In the genomic region with DNA sequence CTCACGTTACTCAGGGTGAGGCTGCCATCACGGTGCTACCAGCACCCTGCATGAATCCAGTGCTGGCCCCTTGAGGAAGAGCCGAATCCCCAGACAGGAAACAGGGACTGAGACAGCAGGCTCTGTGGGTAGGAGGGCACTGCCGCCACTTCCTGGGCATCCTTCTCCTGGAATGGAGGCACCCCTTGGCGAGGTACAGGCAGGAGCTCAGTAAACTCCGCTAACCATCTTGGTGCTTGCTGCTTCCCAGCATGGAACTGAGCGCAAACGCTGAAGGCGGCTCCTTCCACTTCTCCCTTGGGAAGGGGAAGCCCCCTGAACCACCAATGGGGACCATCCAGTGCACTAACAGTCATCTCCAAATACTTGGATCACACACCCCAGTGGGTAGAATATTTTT, we compare ENCODE assay signal across 23 cellular contexts. TPM values are rescaled to one million over a fixed set of nuclear protein-coding genes. Genes with fewer than 3 reads are reported as not detected.
DNase-seq lines count a peak whose midpoint lies in the region; ATAC-seq, FAIRE-seq and TF ChIP-seq lines count a peak whose summit lies in the region.
"Had no signal": no experiment of that assay in that cellular context is flagged by ENCODE, and none has a peak within 500 bp of the region (broad histone marks: within the 10 kb centered on the region; RNA-seq: fewer than 3 reads in every experiment).

No MANE protein-coding gene starts in this region.

- H3K9me3 ChIP-seq in iPS-15b (ENCODE audit: control insufficient read depth, insufficient read depth, low read length) = no peaks in the 10 kb centered on the region
- H3K9me3 ChIP-seq: heart left ventricle, SJCRH30 had no signal

- H3K4me1 ChIP-seq in iPS-15b (ENCODE audit: control insufficient read depth, insufficient read depth, low read length) = peaks cover 21% of the 10 kb centered on the region

- no peak for ATAC-seq in T-cell (replicated peaks in 1 of 4)
- ATAC-seq in sciatic nerve = no peak
- ATAC-seq: activated CD8-positive, alpha-beta memory T cell treated with anti-CD3 and anti-CD28 coated beads, Interleukin-2, amount 10 ng/mL, durations not matched to agents 7 days and 5 days; heart left ventricle; PC-3 had no signal

- H3K4me3 ChIP-seq in iPS-15b (ENCODE audit: low read depth, low read length) = peak overlapping the region; percentile 52
- H3K4me3 ChIP-seq: heart left ventricle, lung, SJCRH30 had no signal

- intact Hi-C loops in sciatic nerve (cut with DNase I) = no loop called here
- intact Hi-C loops in posterior vena cava (cut with DNase I) = loop anchor here in 1 of 2 donors (5.0 kb wide), 1 partner anchor 1976 kb away; no protein-coding TSS in a partner anchor

- no peak overlapping the region for H3K9ac ChIP-seq in iPS-15b (ENCODE audit: low read depth, low read length)

- CTCF ChIA-PET in activated naive CD4-positive, alpha-beta T cell treated with anti-CD3 and anti-CD28 coated beads, Interleukin-2, amount 10 ng/mL, durations not matched to agents 7 days and 5 days (lab: Charles Lee) = interaction anchor here (0.7 to 1.2 kb wide), 3 partner anchors 8 to 25 kb away, joined by 3 to 4 read pairs (median 3); no protein-coding TSS in a partner anchor
- CTCF ChIA-PET in T-cell (lab: Charles Lee) = no interaction called here

- peak overlapping the region; percentile 87 for H3K27ac Mint-ChIP-seq in activated naive CD4-positive, alpha-beta T cell treated with anti-CD3 and anti-CD28 coated beads, Interleukin-2, amount 50 U/mL, for 24 hours
- H3K27ac Mint-ChIP-seq in activated naive CD4-positive, alpha-beta T cell treated with anti-CD3 and anti-CD28 coated beads, Interleukin-2, amount 10 ng/mL, durations not matched to agents 7 days and 5 days = no peak overlapping the region
- H3K27ac Mint-ChIP-seq in T-cell = peak overlapping the region; percentile 100
- H3K27ac Mint-ChIP-seq: activated B cell treated with CpG ODN at 0.5 μM for 24 hours; activated CD8-positive, alpha-beta memory T cell treated with anti-CD3 and anti-CD28 coated beads, Interleukin-2, amount 10 ng/mL, durations not matched to agents 7 days and 5 days had no signal

- POLR2A ChIA-PET in T-cell (lab: Charles Lee) = no interaction called here

- peaks cover 4% of the 10 kb centered on the region for H3K9me3 Mint-ChIP-seq in activated naive CD4-positive, alpha-beta T cell treated with anti-CD3 and anti-CD28 coated beads, Interleukin-2, amount 50 U/mL, for 24 hours
- no peaks in the 10 kb centered on the region for H3K9me3 Mint-ChIP-seq in activated naive CD4-positive, alpha-beta T cell treated with anti-CD3 and anti-CD28 coated beads, Interleukin-2, amount 10 ng/mL, durations not matched to agents 7 days and 5 days
- H3K9me3 Mint-ChIP-seq in T-cell = peaks cover 0 to 4% (median 3%) of the 10 kb centered on the region in 3 donors
- H3K9me3 Mint-ChIP-seq: activated B cell treated with CpG ODN at 0.5 μM for 24 hours had no signal

- no peaks in the 10 kb centered on the region for H3K27me3 Mint-ChIP-seq in activated naive CD4-positive, alpha-beta T cell treated with anti-CD3 and anti-CD28 coated beads, Interleukin-2, amount 50 U/mL, for 24 hours
- peaks cover 14% of the 10 kb centered on the region for H3K27me3 Mint-ChIP-seq in activated naive CD4-positive, alpha-beta T cell treated with anti-CD3 and anti-CD28 coated beads, Interleukin-2, amount 10 ng/mL, durations not matched to agents 7 days and 5 days
- H3K27me3 Mint-ChIP-seq in T-cell = no peaks in the 10 kb centered on the region
- H3K27me3 Mint-ChIP-seq: activated B cell treated with CpG ODN at 0.5 μM for 24 hours; activated CD8-positive, alpha-beta memory T cell treated with anti-CD3 and anti-CD28 coated beads, Interleukin-2, amount 10 ng/mL, durations not matched to agents 7 days and 5 days had no signal

- peaks cover 43% of the 10 kb centered on the region for H3K27me3 ChIP-seq in iPS-15b (ENCODE audit: control insufficient read depth, insufficient read depth, low read length)

- H3K4me3 Mint-ChIP-seq in activated naive CD4-positive, alpha-beta T cell treated with anti-CD3 and anti-CD28 coated beads, Interleukin-2, amount 50 U/mL, for 24 hours = no peak overlapping the region
- H3K4me3 Mint-ChIP-seq in activated naive CD4-positive, alpha-beta T cell treated with anti-CD3 and anti-CD28 coated beads, Interleukin-2, amount 10 ng/mL, durations not matched to agents 7 days and 5 days = no peak overlapping the region
- H3K4me3 Mint-ChIP-seq in T-cell = peak overlapping the region in 1 of 3 donors; percentile 76
- H3K4me3 Mint-ChIP-seq: activated B cell treated with CpG ODN at 0.5 μM for 24 hours; activated CD8-positive, alpha-beta memory T cell treated with anti-CD3 and anti-CD28 coated beads, Interleukin-2, amount 10 ng/mL, durations not matched to agents 7 days and 5 days had no signal

- H3K36me3 ChIP-seq in iPS-15b (ENCODE audit: control insufficient read depth, insufficient read depth, low read length) = no peaks in the 10 kb centered on the region
- H3K36me3 ChIP-seq: heart left ventricle, SJCRH30 had no signal

- no peak for DNase-seq in activated naive CD4-positive, alpha-beta T cell treated with anti-CD3 and anti-CD28 coated beads, Interleukin-2, amount 10 ng/mL, durations not matched to agents 7 days and 5 days
- no peak for DNase-seq in T-cell
- no peak for DNase-seq in sciatic nerve (ENCODE audit: low spot score)
- no peak for DNase-seq in posterior vena cava (ENCODE audit: low spot score)
- no peak for DNase-seq in effector CD4-positive, alpha-beta T cell
- DNase-seq in D721Med (ENCODE audit: insufficient read length, low spot score) = no peak
- DNase-seq: activated B cell treated with CpG ODN at 0.5 μM for 24 hours; activated CD8-positive, alpha-beta memory T cell treated with anti-CD3 and anti-CD28 coated beads, Interleukin-2, amount 10 ng/mL, durations not matched to agents 7 days and 5 days; activated gamma-delta T cell; anterior cingulate cortex; Calu3; cerebellar nuclear complex; heart left ventricle; Karpas-422; NCI-H1092 treated with DMSO at 0.1 percent for 48 hours; PC-3; SJCRH30 had no signal

- TF ChIP-seq CTCF in D721Med (IDR thresholded peaks at IDR 0.05; ENCODE audit: insufficient read depth, missing control alignments) = no peak

- H3K4me1 Mint-ChIP-seq in activated naive CD4-positive, alpha-beta T cell treated with anti-CD3 and anti-CD28 coated beads, Interleukin-2, amount 50 U/mL, for 24 hours = peaks cover 89% of the 10 kb centered on the region
- H3K4me1 Mint-ChIP-seq in activated naive CD4-positive, alpha-beta T cell treated with anti-CD3 and anti-CD28 coated beads, Interleukin-2, amount 10 ng/mL, durations not matched to agents 7 days and 5 days = peaks cover 62% of the 10 kb centered on the region
- peaks cover 89% of the 10 kb centered on the region in 3 donors for H3K4me1 Mint-ChIP-seq in T-cell

- H3K36me3 Mint-ChIP-seq in activated naive CD4-positive, alpha-beta T cell treated with anti-CD3 and anti-CD28 coated beads, Interleukin-2, amount 50 U/mL, for 24 hours = no peaks in the 10 kb centered on the region
- peaks cover 2% of the 10 kb centered on the region for H3K36me3 Mint-ChIP-seq in activated naive CD4-positive, alpha-beta T cell treated with anti-CD3 and anti-CD28 coated beads, Interleukin-2, amount 10 ng/mL, durations not matched to agents 7 days and 5 days
- H3K36me3 Mint-ChIP-seq in T-cell = no peaks in the 10 kb centered on the region
- H3K36me3 Mint-ChIP-seq: activated CD8-positive, alpha-beta memory T cell treated with anti-CD3 and anti-CD28 coated beads, Interleukin-2, amount 10 ng/mL, durations not matched to agents 7 days and 5 days had no signal

- FAIRE-seq in D721Med (lab: Jason Lieb, UNC) = no peak
- FAIRE-seq: endometrium, H54, keratinocyte had no signal

RNA-seq across cellular contexts. Expression of gene CCDC167, which starts 13.5 kb away (rescaled TPM):
- total RNA-seq in T-cell = 10 to 100 TPM; 14.3 to 25.2 (median 17.8) TPM
- total RNA-seq in sciatic nerve = 10.4 TPM
- total RNA-seq in posterior vena cava = 10 to 100 TPM; 16.2 to 18.9 TPM
